In the genomic region with DNA sequence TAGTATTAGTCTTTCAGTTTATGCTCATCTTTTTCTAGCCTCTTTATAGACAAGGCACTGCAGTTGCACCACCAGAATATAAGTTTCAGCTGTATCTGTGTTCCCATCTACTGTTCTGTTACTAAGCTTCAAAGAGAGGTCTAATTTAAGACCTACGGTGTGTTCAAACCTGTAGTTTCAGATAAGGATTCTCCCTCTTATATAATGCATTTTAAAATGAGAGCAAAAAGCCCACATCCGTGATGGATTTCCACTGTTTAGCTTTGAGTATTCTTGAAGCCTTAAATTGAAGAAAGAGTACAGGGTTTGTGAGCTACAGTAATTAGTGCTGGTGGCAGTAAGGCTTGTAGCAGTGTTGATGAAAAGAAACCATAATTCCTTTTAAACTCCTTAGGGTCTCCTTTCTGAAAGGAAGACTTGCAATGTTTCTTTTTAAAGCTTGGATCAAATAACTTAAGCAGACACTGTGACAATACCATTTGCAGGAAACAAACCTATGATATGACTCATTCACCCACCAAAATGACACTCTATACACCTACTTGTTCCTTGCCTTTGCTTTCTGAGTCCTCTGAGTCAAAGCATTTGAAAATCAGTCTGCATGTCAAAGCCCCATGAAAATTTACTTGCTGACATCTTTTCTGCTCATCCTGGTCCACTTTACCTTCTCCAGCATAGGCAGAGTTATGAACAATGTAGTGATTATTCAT, we compare ENCODE assay signal across 1 cellular context.
TF ChIP-seq lines count a peak whose summit lies in the region.

No MANE protein-coding gene starts in this region.

TF ChIP-seq in GM23338, 12 proteins besides CTCF, POLR2A, EP300 and RAD21 (continued from another document):
- no peak for TF ChIP-seq NANOG (IDR thresholded peaks at IDR 0.05; ENCODE audit: borderline replicate concordance)
- TF ChIP-seq, protein P1, sequence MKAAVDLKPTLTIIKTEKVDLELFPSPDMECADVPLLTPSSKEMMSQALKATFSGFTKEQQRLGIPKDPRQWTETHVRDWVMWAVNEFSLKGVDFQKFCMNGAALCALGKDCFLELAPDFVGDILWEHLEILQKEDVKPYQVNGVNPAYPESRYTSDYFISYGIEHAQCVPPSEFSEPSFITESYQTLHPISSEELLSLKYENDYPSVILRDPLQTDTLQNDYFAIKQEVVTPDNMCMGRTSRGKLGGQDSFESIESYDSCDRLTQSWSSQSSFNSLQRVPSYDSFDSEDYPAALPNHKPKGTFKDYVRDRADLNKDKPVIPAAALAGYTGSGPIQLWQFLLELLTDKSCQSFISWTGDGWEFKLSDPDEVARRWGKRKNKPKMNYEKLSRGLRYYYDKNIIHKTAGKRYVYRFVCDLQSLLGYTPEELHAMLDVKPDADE (IDR thresholded peaks at IDR 0.05) = no peak
- TF ChIP-seq POLR2AphosphoS5 (IDR thresholded peaks at IDR 0.05; ENCODE audit: low read depth) = no peak
- TF ChIP-seq EZH2 (IDR thresholded peaks at IDR 0.05; ENCODE audit: low read depth, unreplicated experiment) = no peak
- no peak for TF ChIP-seq ZNF331 (CRISPR knock-in tag; IDR thresholded peaks at IDR 0.05; ENCODE audit: low read depth)
- TF ChIP-seq ZNF114 (CRISPR knock-in tag; IDR thresholded peaks at IDR 0.05) = no peak
- no peak for TF ChIP-seq JUNB (IDR thresholded peaks at IDR 0.05; ENCODE audit: unreplicated experiment)
